9 cellular contexts compared by ENCODE assay signal in genomic region chr12:42360747-42361403, GRCh38. TPM values are rescaled to one million over a fixed set of nuclear protein-coding genes. Genes with fewer than 3 reads are reported as not detected.
DNase-seq lines count a peak whose midpoint lies in the region; ATAC-seq and TF ChIP-seq lines count a peak whose summit lies in the region.
"Had no signal": no experiment of that assay in that cellular context is flagged by ENCODE, and none has a peak within 500 bp of the region (broad histone marks: within the 10 kb centered on the region; RNA-seq: fewer than 3 reads in every experiment).

No MANE protein-coding gene starts in this region.

- no peak for TF ChIP-seq CTCF in fibroblast of pulmonary artery (IDR thresholded peaks at IDR 0.05; ENCODE audit: low read length, missing control alignments)

- ATAC-seq in GM18870 (IDR thresholded peaks at IDR 0.05; ENCODE audit: unreplicated experiment), result peak; percentile 72
- peak; percentile 74 for ATAC-seq in GM21737 (IDR thresholded peaks at IDR 0.05; ENCODE audit: unreplicated experiment)
- ATAC-seq in HG03442 (IDR thresholded peaks at IDR 0.05; ENCODE audit: unreplicated experiment), result peak; percentile 77
- ATAC-seq: HepG2 had no signal

- DNase-seq in fibroblast of pulmonary artery (ENCODE audit: low read depth) (peak; percentile 12), NAMALWA (ENCODE audit: low spot score) (no peak), cardiac septum (ENCODE audit: low spot score) (no peak), NCI-H2107 treated with DMSO at 0.1 percent for 48 hours (lab: John Stamatoyannopoulos, UW; ENCODE audit: unreplicated experiment) (no peak)

- no peak overlapping the region for H3K4me3 ChIP-seq in fibroblast of pulmonary artery (replicated peaks; ENCODE audit: low read depth, low read length)
- H3K4me3 ChIP-seq: cardiac muscle cell had no signal

- intact Hi-C loops in cardiac septum (cut with DNase I), result no loop called here

RNA-seq across cellular contexts. Expression of gene PPHLN1, which starts 34.9 kb away (rescaled TPM):
- total RNA-seq in cardiac septum, result 33.7 TPM

RNA-seq across cellular contexts. Expression of gene ZCRB1, which starts 35.0 kb away (rescaled TPM):
- total RNA-seq in cardiac septum, result 57.1 TPM
